In the genomic region with DNA sequence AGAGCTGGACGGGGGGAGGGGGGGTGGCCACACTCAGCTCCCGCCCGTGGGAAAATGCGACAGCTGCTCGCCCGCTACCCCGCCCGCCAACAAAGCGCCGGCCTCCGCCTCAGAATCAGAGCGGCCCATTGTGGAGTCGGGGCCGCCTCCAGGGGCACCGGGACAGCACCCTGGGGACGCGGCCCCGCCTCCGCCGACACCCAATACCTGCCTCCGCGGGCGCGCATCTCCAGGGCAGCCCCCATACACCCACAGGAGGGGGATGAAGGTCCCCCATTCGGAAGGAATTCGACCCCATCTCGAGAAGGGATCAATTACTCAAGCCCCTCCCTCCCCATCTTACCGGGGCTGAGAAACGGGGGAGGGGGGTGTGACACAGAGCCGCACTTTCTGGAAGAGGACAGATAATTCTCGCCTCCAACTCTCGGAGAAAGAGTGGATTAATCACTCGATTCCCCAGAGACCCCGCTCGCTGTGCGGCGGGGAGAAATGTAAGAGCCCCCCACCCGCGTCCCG, we compare ENCODE assay signal across 8 cellular contexts. TPM values are rescaled to one million over a fixed set of nuclear protein-coding genes. Genes with fewer than 3 reads are reported as not detected.
A peak's percentile ranks its signal among the peaks of the same experiment; 100 is the strongest.
DNase-seq lines count a peak whose midpoint lies in the region; ATAC-seq and TF ChIP-seq lines count a peak whose summit lies in the region.

No MANE protein-coding gene starts in this region.

- TF ChIP-seq EP300 in stomach (IDR thresholded peaks at IDR 0.05): no peak

- H3K4me2 ChIP-seq in BLaER1 treated with 17β-estradiol and CSF1 and Interleukin-3, amounts not matched to agents 10 nM and 100 nM: peak overlapping the region; percentile 91 to 99 (median 98)

- H3K9ac ChIP-seq in BLaER1 treated with 17β-estradiol and CSF1 and Interleukin-3, amounts not matched to agents 10 nM and 100 nM: peak overlapping the region; percentile 83 to 97 (median 90)
- H3K9ac ChIP-seq in mucosa of stomach (ENCODE audit: low read length): peak overlapping the region; percentile 68

- TF ChIP-seq CTCF in LNCaP clone FGC (IDR thresholded peaks at IDR 0.05; ENCODE audit: control insufficient read depth, extremely low read depth, insufficient read depth) (no peak), stomach (IDR thresholded peaks at IDR 0.05) (no peak)

- H3K4me1 ChIP-seq in BLaER1 treated with 17β-estradiol and CSF1 and Interleukin-3, amounts not matched to agents 10 nM and 100 nM: peaks cover 73 to 82% (median 78%) of the 10 kb centered on the region in 10 experiments
- peaks cover 16 to 40% of the 10 kb centered on the region in 2 donors for H3K4me1 ChIP-seq in esophagus (ENCODE audit: control insufficient read depth in 2 of 2, insufficient read depth in 2 of 2, low read length in 1 of 2)
- peaks cover 39% of the 10 kb centered on the region for H3K4me1 ChIP-seq in mucosa of stomach (ENCODE audit: control insufficient read depth, insufficient read depth, low read length)
- H3K4me1 ChIP-seq in stomach: peaks cover 57 to 87% (median 79%) of the 10 kb centered on the region in 4 donors

- no peak for TF ChIP-seq POLR2A in stomach (IDR thresholded peaks at IDR 0.05)

- H3K27me3 ChIP-seq in BLaER1 treated with 17β-estradiol and CSF1 and Interleukin-3, amounts not matched to agents 10 nM and 100 nM: no peaks in the 10 kb centered on the region
- no peaks in the 10 kb centered on the region for H3K27me3 ChIP-seq in esophagus (ENCODE audit: control insufficient read depth in 1 of 2, insufficient read depth in 2 of 2, low read length in 2 of 2)
- peaks cover 16% of the 10 kb centered on the region for H3K27me3 ChIP-seq in mucosa of stomach (ENCODE audit: control insufficient read depth, insufficient read depth, low read length)
- no peaks in the 10 kb centered on the region for H3K27me3 ChIP-seq in stomach

- WGBS in esophagus, 2 donors: 1% methylated on average over 36 to 40 of the region's 40 CpGs
- WGBS in stomach, 5 donors: 0 to 1% (median 1%) methylated on average over 27 to 40 of the region's 40 CpGs

- intact Hi-C loops in stomach (cut with DNase I; ENCODE audit: low total_unique reads): loop anchor here (10.0 kb wide), 1 partner anchor 80 kb away; no protein-coding TSS in a partner anchor

- ATAC-seq in GM18511 (IDR thresholded peaks at IDR 0.05; ENCODE audit: unreplicated experiment): no peak

- H4K20me1 ChIP-seq in BLaER1 treated with 17β-estradiol and CSF1 and Interleukin-3, amounts not matched to agents 10 nM and 100 nM: peaks cover 46 to 60% (median 54%) of the 10 kb centered on the region in 11 experiments

- H3K27ac ChIP-seq in BLaER1 treated with 17β-estradiol and CSF1 and Interleukin-3, amounts not matched to agents 10 nM and 100 nM: peak overlapping the region; percentile 68 to 93 (median 84); a peak in 21 of 22 replicates
- peak overlapping the region; percentile 89 to 99 for H3K27ac ChIP-seq in esophagus (ENCODE audit: low read depth in 2 of 2, low read length in 1 of 2)
- H3K27ac ChIP-seq in stomach: peak overlapping the region; percentile 78 to 97 (median 95)

- no peaks in the 10 kb centered on the region for H3K9me3 ChIP-seq in BLaER1 treated with 17β-estradiol and CSF1 and Interleukin-3, amounts not matched to agents 10 nM and 100 nM (replicated peaks in 1 of 11)
- H3K9me3 ChIP-seq in esophagus (ENCODE audit: control insufficient read depth in 2 of 2, insufficient read depth in 1 of 2, low read depth in 1 of 2, low read length in 1 of 2): no peaks in the 10 kb centered on the region
- no peaks in the 10 kb centered on the region for H3K9me3 ChIP-seq in mucosa of stomach (ENCODE audit: control insufficient read depth, low read length)
- H3K9me3 ChIP-seq in stomach: no peaks in the 10 kb centered on the region

- peaks cover 14 to 35% (median 29%) of the 10 kb centered on the region in 11 experiments; a peak in 21 of 22 replicates for H3K36me3 ChIP-seq in BLaER1 treated with 17β-estradiol and CSF1 and Interleukin-3, amounts not matched to agents 10 nM and 100 nM
- H3K36me3 ChIP-seq in esophagus (ENCODE audit: control insufficient read depth in 2 of 2, insufficient read depth in 2 of 2, low read length in 1 of 2) (peaks cover 3 to 24% of the 10 kb centered on the region in 2 donors), mucosa of stomach (ENCODE audit: control insufficient read depth, insufficient read depth, low read length) (no peaks in the 10 kb centered on the region), stomach (peaks cover 3 to 21% (median 8%) of the 10 kb centered on the region in 4 donors)

- no peak for DNase-seq in LNCaP clone FGC (ENCODE audit: low read depth)
- DNase-seq in activated T-cell treated with anti-CD3 and anti-CD28 coated beads for 24 hours (ENCODE audit: low read depth): peak; percentile 44
- DNase-seq in stomach: peak; percentile 57
- no peak for DNase-seq in NCI-H1092 (lab: John Stamatoyannopoulos, UW)

- H3K4me3 ChIP-seq in BLaER1 treated with 17β-estradiol and CSF1 and Interleukin-3, amounts not matched to agents 10 nM and 100 nM: peak overlapping the region; percentile 85 to 98 (median 89)
- peak overlapping the region; percentile 81 for H3K4me3 ChIP-seq in LNCaP clone FGC (ENCODE audit: low read depth, low read length)
- H3K4me3 ChIP-seq in esophagus (ENCODE audit: low read depth in 1 of 2, low read length in 2 of 2): peak overlapping the region; percentile 73 to 82
- peak overlapping the region; percentile 33 for H3K4me3 ChIP-seq in mucosa of stomach (ENCODE audit: low read length)
- H3K4me3 ChIP-seq in stomach: peak overlapping the region; percentile 70 to 92 (median 90)

RNA-seq across cellular contexts. Expression of gene NOTCH1, which starts 1.2 kb away (rescaled TPM):
- 10 to 100 TPM in 1 of 2 donors, 1 to 10 TPM in 1; 9.6 to 19.8 TPM for polyA plus RNA-seq in esophagus
- 100 to 1,000 TPM in 1 of 5 donors, 10 to 100 TPM in 4; 18.4 to 338 (median 62.5) TPM for total RNA-seq in stomach
- 1 to 10 TPM; 1.4 to 7.9 (median 2.3) TPM for polyA plus RNA-seq in stomach

Comparison
In these comparisons a context has a peak if more than half of its experiments do, and no peak if none do; other contexts are left out.
1. H3K4me3 ChIP-seq: peak in every context shown above with its lines; median percentile 90 in stomach; 89 in BLaER1 treated with 17β-estradiol and CSF1 and Interleukin-3, amounts not matched to agents 10 nM and 100 nM; 81 in LNCaP clone FGC; 78 in esophagus; 33 in mucosa of stomach.
2. DNase-seq: peak in activated T-cell treated with anti-CD3 and anti-CD28 coated beads for 24 hours (single experiment) and stomach (single experiment); none in LNCaP clone FGC (single experiment) and NCI-H1092 (single experiment).
3. Peak in every context shown above with its lines, with median percentiles within 50 percentile points of each other: H3K27ac ChIP-seq.